In genomic region chr21:15849161-15849560, GRCh38 we compare ENCODE assay signal across 2 cellular contexts.
TF ChIP-seq lines count a peak whose summit lies in the region.

No MANE protein-coding gene starts in this region.

TF ChIP-seq in IMR-90, 13 proteins besides CTCF, POLR2A, EP300 and RAD21 (continued from another document):
- TF ChIP-seq FOS (IDR thresholded peaks at IDR 0.05; ENCODE audit: low read depth, low read length) = no peak
- TF ChIP-seq MAFK (IDR thresholded peaks at IDR 0.05; ENCODE audit: low read depth, low read length) = no peak
- TF ChIP-seq MAZ (IDR thresholded peaks at IDR 0.05; ENCODE audit: borderline replicate concordance, low read depth, low read length) = no peak
- no peak for TF ChIP-seq CHD1 (IDR thresholded peaks at IDR 0.05; ENCODE audit: low read depth, low read length)
- no peak for TF ChIP-seq CEBPB (IDR thresholded peaks at IDR 0.05; ENCODE audit: low read depth, low read length)
- no peak for TF ChIP-seq RCOR1 (IDR thresholded peaks at IDR 0.05; ENCODE audit: insufficient replicate concordance, low read length)
- TF ChIP-seq ELK1 (IDR thresholded peaks at IDR 0.05; ENCODE audit: borderline replicate concordance, low read depth, low read length) = no peak
- TF ChIP-seq BHLHE40 (IDR thresholded peaks at IDR 0.05; ENCODE audit: low read depth, low read length) = no peak
- no peak for TF ChIP-seq NFE2L2 (IDR thresholded peaks at IDR 0.05; ENCODE audit: low read depth, low read length)
- TF ChIP-seq USF2 (IDR thresholded peaks at IDR 0.05; ENCODE audit: low read depth, low read length) = no peak

TF ChIP-seq in endothelial cell of umbilical vein, 7 proteins besides CTCF, POLR2A, EP300 and RAD21 (continued from another document):
- TF ChIP-seq EZH2 (IDR thresholded peaks at IDR 0.05; ENCODE audit: borderline replicate concordance, low read depth, low read length, severe bottlenecking) = no peak
- TF ChIP-seq JUN (IDR thresholded peaks at IDR 0.05; ENCODE audit: borderline replicate concordance, insufficient read depth, insufficient read length, low read depth) = no peak
- no peak for TF ChIP-seq FOS (IDR thresholded peaks at IDR 0.05; ENCODE audit: borderline replicate concordance, insufficient read depth, low read length)
- TF ChIP-seq GATA2 (IDR thresholded peaks at IDR 0.05; ENCODE audit: insufficient read depth, insufficient read length, low read depth, low read length) = no peak
- no peak for TF ChIP-seq MAX (IDR thresholded peaks at IDR 0.05; ENCODE audit: insufficient read depth, insufficient read length)
TF ChIP-seq in endothelial cell of umbilical vein: peak in this region for 0.
